8 cellular contexts compared by ENCODE assay signal in the genomic region with DNA sequence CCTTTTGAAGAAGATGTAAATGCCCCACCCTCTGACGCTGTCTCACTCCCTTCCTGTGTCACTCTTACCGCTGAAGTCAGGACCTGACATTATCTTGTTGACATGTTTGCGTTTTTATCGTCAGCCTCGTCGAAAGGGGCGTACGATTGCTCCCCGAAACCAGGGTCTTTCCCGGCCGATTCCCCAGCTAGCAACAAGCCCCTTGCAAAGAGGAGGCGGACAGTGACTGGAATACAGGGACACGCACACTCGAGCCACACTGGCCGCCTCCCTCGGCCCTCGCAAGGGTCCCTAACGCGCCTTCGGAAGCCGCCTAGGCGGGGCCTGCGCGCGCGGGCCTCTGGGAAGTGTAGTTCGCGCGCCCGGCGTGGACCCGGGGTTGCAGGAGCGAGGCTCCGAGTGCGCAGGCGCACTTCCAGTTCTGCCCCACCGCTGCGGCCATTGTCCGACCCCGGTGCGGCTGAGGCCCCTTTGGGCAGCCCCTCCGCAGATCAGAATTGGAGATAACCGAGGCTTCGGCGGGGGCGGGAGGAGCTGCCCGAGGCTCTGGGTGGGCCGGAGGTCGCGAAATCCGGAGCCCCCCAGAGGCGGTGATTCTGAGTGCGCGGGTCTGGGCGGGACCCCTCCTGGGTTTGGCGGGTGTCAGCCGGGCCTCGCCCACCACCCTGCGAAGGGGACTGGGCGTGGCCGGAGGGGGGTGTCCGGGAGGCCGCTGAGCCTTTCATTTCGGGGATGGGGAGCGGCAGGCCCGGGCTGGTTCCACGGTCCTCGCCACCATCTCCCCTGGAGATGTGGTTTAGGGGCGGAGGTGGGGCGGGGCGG. TPM values are rescaled to one million over a fixed set of nuclear protein-coding genes. Genes with fewer than 3 reads are reported as not detected.
DNase-seq lines count a peak whose midpoint lies in the region; ATAC-seq and TF ChIP-seq lines count a peak whose summit lies in the region.

TSS of gene ZFP90 (plus strand) at position 412 of the 822 bp plus-strand sequence. CDS start 502 bp downstream, outside the sequence.

- intact Hi-C loops in right lobe of liver (cut with DNase I): no loop called here

- ATAC-seq in HG03457 (IDR thresholded peaks at IDR 0.05; ENCODE audit: unreplicated experiment) (peak; percentile 58), right lobe of liver (peak; percentile 98 to 100 (median 99))

- WGBS in right lobe of liver (ENCODE audit: insufficient coverage, low coverage, low lambda C conversion rate, missing lambda C conversion rate): 0% methylated on average over 10 of the region's 71 CpGs

- H3K9me3 ChIP-seq in BE2C (no peaks in the 10 kb centered on the region; the same call in 1 of the 2 replicates), right lobe of liver (no peaks in the 10 kb centered on the region)

- H3K36me3 ChIP-seq in BE2C: no peaks in the 10 kb centered on the region; the same call in 1 of the 2 replicates
- peaks cover 0 to 3% (median 0%) of the 10 kb centered on the region in 4 donors for H3K36me3 ChIP-seq in right lobe of liver

- peak; percentile 94 for DNase-seq in BE2C
- peak; percentile 93 for DNase-seq in GM19240 (ENCODE audit: insufficient read length, low spot score)
- peak; percentile 51 for DNase-seq in NCI-H526 treated with DMSO at 0.1 percent for 48 hours (lab: John Stamatoyannopoulos, UW)
- peak; percentile 68 to 76 for DNase-seq in activated CD4-positive, alpha-beta T cell treated with anti-CD3 and anti-CD28 coated beads, Interleukin-2, amount 50 U/mL, for 24 hours (ENCODE audit: low read depth in 1 of 2, low spot score in 1 of 2)
- peak; percentile 66 to 89 for DNase-seq in dermis microvascular lymphatic vessel endothelial cell (ENCODE audit: low read depth in 2 of 2)
- DNase-seq in right lobe of liver: peak; percentile 88 to 90 (median 88)
- peak; percentile 85 for DNase-seq in stimulated activated CD4-positive, alpha-beta T cell treated with anti-CD3 and anti-CD28 coated beads, Interleukin-4, amount 100 ng/mL, for 24 hours

- TF ChIP-seq POLR2A in right lobe of liver (IDR thresholded peaks at IDR 0.05): peak; percentile 48

- H3K27ac ChIP-seq in right lobe of liver: peak within 1 kb of the TSS; percentile 51 to 77 (median 73)

- no peak for TF ChIP-seq CTCF in BE2C (IDR thresholded peaks at IDR 0.05; ENCODE audit: low read depth, low read length)
- TF ChIP-seq CTCF in right lobe of liver (IDR thresholded peaks at IDR 0.05): no peak

- no peaks in the 10 kb centered on the region for H3K27me3 ChIP-seq in BE2C
- H3K27me3 ChIP-seq in right lobe of liver: no peaks in the 10 kb centered on the region

- H3K4me3 ChIP-seq in BE2C (ENCODE audit: low read depth, low read length) (peak within 1 kb of the TSS; percentile 87), right lobe of liver (peak within 1 kb of the TSS; percentile 95 to 98 (median 96))

- H3K4me1 ChIP-seq in BE2C: no peaks in the 10 kb centered on the region
- no peaks in the 10 kb centered on the region for H3K4me1 ChIP-seq in right lobe of liver

RNA-seq across cellular contexts. Expression of gene ZFP90, which starts in this region (rescaled TPM):
- 14.9 TPM for polyA plus RNA-seq in BE2C (2012; ENCODE audit: insufficient read depth, insufficient read length, low read depth)
- total RNA-seq in dermis microvascular lymphatic vessel endothelial cell (11.2 and 15.2 TPM in 2 replicates), right lobe of liver (10 to 100 TPM in 1 of 6 experiments, 1 to 10 TPM in 5; 3.4 to 11.3 (median 6.2) TPM)

Comparison
In these comparisons a context has a peak if more than half of its experiments do, and no peak if none do; other contexts are left out.
1. Peak in every context shown above with its lines: DNase-seq, ATAC-seq, H3K4me3 ChIP-seq and H3K27ac ChIP-seq.